Comparison of ENCODE assay signal across 9 cellular contexts in the genomic region with DNA sequence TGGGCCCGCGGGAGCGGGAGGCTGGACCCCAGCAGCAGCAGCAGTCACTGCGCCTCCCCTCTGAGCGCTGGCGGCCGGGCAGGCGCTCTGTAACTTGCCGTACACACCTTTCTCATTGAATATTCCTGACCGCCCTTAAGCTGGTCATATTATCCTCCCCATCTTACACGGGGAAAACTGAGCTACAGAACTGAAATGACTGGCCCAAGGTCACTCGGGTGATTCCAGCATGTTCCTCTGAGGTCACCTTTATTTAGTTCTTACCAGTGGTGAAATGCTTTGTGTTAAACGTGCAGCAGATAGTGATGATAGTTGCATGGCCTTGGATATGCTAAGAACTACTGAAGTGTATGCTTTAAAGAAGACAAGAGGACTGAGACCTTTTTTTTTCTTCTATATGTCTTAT. TPM values are rescaled to one million over a fixed set of nuclear protein-coding genes. Genes with fewer than 3 reads are reported as not detected.
A peak's percentile ranks its signal among the peaks of the same experiment; 100 is the strongest.
DNase-seq lines count a peak whose midpoint lies in the region; ATAC-seq and TF ChIP-seq lines count a peak whose summit lies in the region.
"Had no signal": no experiment of that assay in that cellular context is flagged by ENCODE, and none has a peak within 500 bp of the region (broad histone marks: within the 10 kb centered on the region; RNA-seq: fewer than 3 reads in every experiment).

No MANE protein-coding gene starts in this region.

- H3K9ac ChIP-seq in endocrine pancreas (ENCODE audit: control insufficient read depth, insufficient read depth, low read length), result peak overlapping the region; percentile 74

- H3K27ac Mint-ChIP-seq in activated CD4-positive, alpha-beta T cell treated with anti-CD3 and anti-CD28 coated beads for 36 hours, result peak overlapping the region; percentile 100
- peak overlapping the region; percentile 97 for H3K27ac Mint-ChIP-seq in osteocyte (ENCODE audit: unreplicated experiment)

- H3K4me1 Mint-ChIP-seq in activated CD4-positive, alpha-beta T cell treated with anti-CD3 and anti-CD28 coated beads for 36 hours, result peaks cover 26% of the 10 kb centered on the region
- H3K4me1 Mint-ChIP-seq in osteocyte (ENCODE audit: unreplicated experiment), result peaks cover 23% of the 10 kb centered on the region

- no peaks in the 10 kb centered on the region for H3K9me3 Mint-ChIP-seq in activated CD4-positive, alpha-beta T cell treated with anti-CD3 and anti-CD28 coated beads for 36 hours (ENCODE audit: low read depth)
- no peaks in the 10 kb centered on the region for H3K9me3 Mint-ChIP-seq in osteocyte (ENCODE audit: unreplicated experiment)

- H3K36me3 ChIP-seq in endocrine pancreas (ENCODE audit: control insufficient read depth, insufficient read depth, low read length), result peaks cover 3% of the 10 kb centered on the region

- no peaks in the 10 kb centered on the region for H3K27me3 Mint-ChIP-seq in activated CD4-positive, alpha-beta T cell treated with anti-CD3 and anti-CD28 coated beads for 36 hours
- peaks cover 4% of the 10 kb centered on the region for H3K27me3 Mint-ChIP-seq in osteocyte (ENCODE audit: unreplicated experiment)

- POLR2A ChIA-PET in activated CD4-positive, alpha-beta T cell treated with anti-CD3 and anti-CD28 coated beads for 36 hours (lab: Charles Lee), result interaction anchor here (0.6 to 1.9 kb wide), 6 partner anchors 10 to 1356 kb away, joined by 3 to 4 read pairs (median 3); a partner anchor contains a TSS

- intact Hi-C loops in activated CD4-positive, alpha-beta T cell treated with anti-CD3 and anti-CD28 coated beads for 36 hours (cut with DNase I, micrococcal nuclease), result loop anchor here (2.0 to 10.0 kb wide), 3 partner anchors 184 to 1232 kb away; a partner anchor contains a TSS

- H3K36me3 Mint-ChIP-seq in activated CD4-positive, alpha-beta T cell treated with anti-CD3 and anti-CD28 coated beads for 36 hours (ENCODE audit: low read depth), result peaks cover 42% of the 10 kb centered on the region
- peaks cover 10% of the 10 kb centered on the region for H3K36me3 Mint-ChIP-seq in osteocyte (ENCODE audit: unreplicated experiment)

- no peaks in the 10 kb centered on the region for H3K27me3 ChIP-seq in endocrine pancreas (ENCODE audit: control insufficient read depth, insufficient read depth, low read length)

- H3K9me3 ChIP-seq in endocrine pancreas (ENCODE audit: control insufficient read depth, low read length), result no peaks in the 10 kb centered on the region

- H3K4me3 Mint-ChIP-seq in activated CD4-positive, alpha-beta T cell treated with anti-CD3 and anti-CD28 coated beads for 36 hours, result peak overlapping the region; percentile 99
- peak overlapping the region; percentile 94 for H3K4me3 Mint-ChIP-seq in osteocyte (ENCODE audit: unreplicated experiment)

- CTCF ChIA-PET in activated CD4-positive, alpha-beta T cell treated with anti-CD3 and anti-CD28 coated beads for 36 hours (lab: Charles Lee), result interaction anchor here (0.6 to 2.7 kb wide), 5 partner anchors 16 to 492 kb away, joined by 3 to 5 read pairs (median 3); a partner anchor contains a TSS

- no peak for DNase-seq in activated CD4-positive, alpha-beta T cell treated with anti-CD3 and anti-CD28 coated beads for 36 hours
- no peak for DNase-seq in activated CD4-positive, alpha-beta T cell treated with anti-CD3 and anti-CD28 coated beads for 1 hour
- DNase-seq in NAMALWA (ENCODE audit: low spot score), result peak; percentile 53
- no peak for DNase-seq in osteocyte (ENCODE audit: extremely low spot score, unreplicated experiment)
- DNase-seq in activated effector memory CD4-positive, alpha-beta T cell treated with anti-CD3 and anti-CD28 coated beads, Interleukin-2, amount 50 U/mL, for 16 hours, result no peak
- DNase-seq in NCI-H1436 treated with DMSO at 0.1 percent for 48 hours (lab: John Stamatoyannopoulos, UW), result no peak
- no peak for DNase-seq in kidney tubule cell (ENCODE audit: low spot score)

- no peaks in the 10 kb centered on the region for H3K4me1 ChIP-seq in endocrine pancreas (ENCODE audit: control insufficient read depth, insufficient read depth, low read length)

- H3K4me3 ChIP-seq in endocrine pancreas (ENCODE audit: control insufficient read depth, insufficient read depth, low read length), result peak overlapping the region; percentile 86

- TF ChIP-seq CTCF in osteocyte (IDR thresholded peaks at IDR 0.05), result no peak

- no peak for ATAC-seq in activated CD4-positive, alpha-beta T cell treated with anti-CD3 and anti-CD28 coated beads for 36 hours

RNA-seq across cellular contexts. Expression of a gene that starts 0.6 kb away (rescaled TPM):
- 100 to 1,000 TPM; 299 to 537 TPM for total RNA-seq in activated CD4-positive, alpha-beta T cell treated with anti-CD3 and anti-CD28 coated beads for 36 hours
- 371 and 387 TPM in 2 replicates for total RNA-seq in osteocyte

RNA-seq across cellular contexts. Expression of a gene that starts 0.8 kb away (rescaled TPM):
- under 1 TPM; 0.41 to 0.69 TPM for total RNA-seq in activated CD4-positive, alpha-beta T cell treated with anti-CD3 and anti-CD28 coated beads for 36 hours
- total RNA-seq in osteocyte, result 0.30 and 0.50 TPM in 2 replicates

RNA-seq across cellular contexts. Expression of a gene that starts 6.4 kb away (rescaled TPM):
- total RNA-seq in activated CD4-positive, alpha-beta T cell treated with anti-CD3 and anti-CD28 coated beads for 36 hours, result 1 to 10 TPM; 2.5 to 3.1 TPM
- total RNA-seq in osteocyte, result 0.78 and 0.91 TPM in 2 replicates

RNA-seq across cellular contexts. Expression of a gene that starts 36.6 kb away (rescaled TPM):
- under 1 TPM; 0.63 to 0.89 TPM for total RNA-seq in activated CD4-positive, alpha-beta T cell treated with anti-CD3 and anti-CD28 coated beads for 36 hours
- 3.2 and 4.5 TPM in 2 replicates for total RNA-seq in osteocyte

RNA-seq across cellular contexts. Expression of a gene that starts 53.9 kb away (rescaled TPM):
- under 1 TPM in 1 of 2 experiments, not detected in 1; 0.05 TPM for total RNA-seq in activated CD4-positive, alpha-beta T cell treated with anti-CD3 and anti-CD28 coated beads for 36 hours
- total RNA-seq in osteocyte, result not detected in 2 replicates
- total RNA-seq: Daoy had no signal
